ENCODE assay signal across 25 cellular contexts in the genomic region with DNA sequence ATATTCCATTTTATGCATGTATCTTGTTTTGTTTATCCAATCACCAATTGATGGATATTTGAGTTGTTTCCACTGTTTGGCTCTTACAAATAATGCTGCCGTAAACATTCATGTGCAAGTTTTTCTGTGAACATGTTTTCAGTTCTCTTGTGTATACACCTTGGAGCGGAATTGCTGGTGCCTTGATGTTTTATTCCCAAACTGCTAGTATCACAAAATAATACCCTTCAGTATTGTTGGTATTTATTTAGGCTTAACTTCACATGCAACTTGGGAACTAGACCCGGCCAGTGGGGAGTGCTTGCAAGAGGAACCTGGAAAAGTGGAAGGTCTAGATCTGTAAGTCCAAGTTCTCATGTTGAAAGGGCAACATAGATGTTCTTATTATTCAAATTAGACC.
A peak's percentile ranks its signal among the peaks of the same experiment; 100 is the strongest.
DNase-seq lines count a peak whose midpoint lies in the region; ATAC-seq and TF ChIP-seq lines count a peak whose summit lies in the region.
"Had no signal": no experiment of that assay in that cellular context is flagged by ENCODE, and none has a peak within 500 bp of the region (broad histone marks: within the 10 kb centered on the region; RNA-seq: fewer than 3 reads in every experiment).

No MANE protein-coding gene starts in this region.

- no peaks in the 10 kb centered on the region for H3K36me3 Mint-ChIP-seq in activated CD4-positive, alpha-beta T cell treated with anti-CD3 and anti-CD28 coated beads, Interleukin-2, amount 10 ng/mL, durations not matched to agents 7 days and 5 days (ENCODE audit: low read depth)
- H3K36me3 Mint-ChIP-seq: CD14-positive monocyte; CD4-positive, alpha-beta memory T cell; CD4-positive, CD25-positive, alpha-beta regulatory T cell had no signal

- H3K27me3 ChIP-seq in BE2C (no peaks in the 10 kb centered on the region), RWPE2 (ENCODE audit: insufficient read depth, poor library complexity, severe bottlenecking) (no peaks in the 10 kb centered on the region), osteoblast (ENCODE audit: insufficient read depth, low read length) (no peaks in the 10 kb centered on the region)
- H3K27me3 ChIP-seq: BLaER1 had no signal

- H3K36me3 ChIP-seq in BE2C (no peaks in the 10 kb centered on the region), RWPE2 (ENCODE audit: low read depth) (no peaks in the 10 kb centered on the region), osteoblast (ENCODE audit: insufficient read depth, low read length) (no peaks in the 10 kb centered on the region)
- H3K36me3 ChIP-seq: BLaER1 had no signal

- peaks cover 6% of the 10 kb centered on the region for H3K4me1 Mint-ChIP-seq in activated CD4-positive, alpha-beta T cell treated with anti-CD3 and anti-CD28 coated beads, Interleukin-2, amount 10 ng/mL, durations not matched to agents 7 days and 5 days
- H3K4me1 Mint-ChIP-seq: CD14-positive monocyte had no signal

- POLR2A ChIA-PET in activated CD4-positive, alpha-beta T cell treated with anti-CD3 and anti-CD28 coated beads, Interleukin-2, amount 10 ng/mL, durations not matched to agents 7 days and 5 days (lab: Charles Lee): no interaction called here

- H3K4me1 ChIP-seq in BE2C (peaks cover 6% of the 10 kb centered on the region; the same call in 1 of the 2 replicates), RWPE2 (ENCODE audit: insufficient read depth, poor library complexity, severe bottlenecking) (no peaks in the 10 kb centered on the region), osteoblast (ENCODE audit: insufficient read depth, low read length) (no peaks in the 10 kb centered on the region)

- H2AFZ ChIP-seq in osteoblast (ENCODE audit: low read length): no peak overlapping the region

- no peaks in the 10 kb centered on the region for H4K20me1 ChIP-seq in osteoblast (ENCODE audit: insufficient read depth, low read length)
- H4K20me1 ChIP-seq: BLaER1 had no signal

- H3K9me3 Mint-ChIP-seq in activated CD4-positive, alpha-beta T cell treated with anti-CD3 and anti-CD28 coated beads, Interleukin-2, amount 10 ng/mL, durations not matched to agents 7 days and 5 days: no peaks in the 10 kb centered on the region

- TF ChIP-seq CTCF in BE2C (IDR thresholded peaks at IDR 0.05; ENCODE audit: low read depth, low read length) (no peak), RWPE2 (IDR thresholded peaks at IDR 0.05; ENCODE audit: poor library complexity, severe bottlenecking) (no peak), osteoblast (IDR thresholded peaks at IDR 0.05; ENCODE audit: extremely low read depth, low read depth, low read length) (no peak)

- CTCF ChIA-PET in activated CD4-positive, alpha-beta T cell treated with anti-CD3 and anti-CD28 coated beads, Interleukin-2, amount 10 ng/mL, durations not matched to agents 7 days and 5 days (lab: Charles Lee): no interaction called here

- H3K4me2 ChIP-seq in osteoblast (ENCODE audit: insufficient read depth, low read length): no peak overlapping the region
- H3K4me2 ChIP-seq: A549, BLaER1 had no signal

- no peak overlapping the region for H3K27ac Mint-ChIP-seq in activated CD4-positive, alpha-beta T cell treated with anti-CD3 and anti-CD28 coated beads, Interleukin-2, amount 10 ng/mL, durations not matched to agents 7 days and 5 days
- H3K27ac Mint-ChIP-seq: B cell; CD14-positive monocyte; CD4-positive, alpha-beta memory T cell; CD4-positive, CD25-positive, alpha-beta regulatory T cell; CD8-positive, alpha-beta memory T cell had no signal

- DNase-seq in DMS53 (lab: John Stamatoyannopoulos, UW): peak; percentile 18
- DNase-seq in DMS53 treated with DMSO at 0.1 percent for 48 hours (lab: John Stamatoyannopoulos, UW; ENCODE audit: unreplicated experiment): no peak
- peak; percentile 0 for DNase-seq in BE2C
- peak; percentile 7 for DNase-seq in RWPE2 (ENCODE audit: low spot score)
- DNase-seq in osteoblast (ENCODE audit: insufficient read length, low spot score, missing footprints): peak; percentile 51
- no peak for DNase-seq in activated CD4-positive, alpha-beta T cell treated with anti-CD3 and anti-CD28 coated beads, Interleukin-2, amount 10 ng/mL, durations not matched to agents 7 days and 5 days
- DNase-seq in NCI-H524 (lab: John Stamatoyannopoulos, UW): no peak
- DNase-seq: AML-193; C1 segment of cervical spinal cord; CD4-positive, alpha-beta memory T cell; CD4-positive, CD25-positive, alpha-beta regulatory T cell; CD8-positive, alpha-beta memory T cell; COR-L47; DMS 273 treated with DMSO at 0.1 percent for 48 hours; DMS153; DMS79; DND-41; EL; GDM1 had no signal

- H3K79me2 ChIP-seq in osteoblast (ENCODE audit: insufficient read depth, low read length): no peaks in the 10 kb centered on the region

- H3K4me3 ChIP-seq in BE2C (ENCODE audit: low read depth, low read length) (no peak overlapping the region), RWPE2 (ENCODE audit: severe bottlenecking) (no peak overlapping the region), osteoblast (ENCODE audit: insufficient read depth, low read length) (no peak overlapping the region)
- H3K4me3 ChIP-seq: A549, BLaER1, GM12878 had no signal

- H3K4me3 Mint-ChIP-seq in activated CD4-positive, alpha-beta T cell treated with anti-CD3 and anti-CD28 coated beads, Interleukin-2, amount 10 ng/mL, durations not matched to agents 7 days and 5 days: no peak overlapping the region
- H3K4me3 Mint-ChIP-seq: B cell; CD14-positive monocyte; CD4-positive, alpha-beta memory T cell; CD4-positive, CD25-positive, alpha-beta regulatory T cell; CD8-positive, alpha-beta memory T cell had no signal

- no peak for ATAC-seq in RWPE2 (ENCODE audit: low read depth)
- ATAC-seq: A549, GM12878 had no signal

- no peak overlapping the region for H3K27ac ChIP-seq in RWPE2 (ENCODE audit: poor library complexity, severe bottlenecking)
- no peak overlapping the region for H3K27ac ChIP-seq in osteoblast (ENCODE audit: low read depth, low read length)
- H3K27ac ChIP-seq: 22Rv1, A549, BLaER1 had no signal

- H3K9me3 ChIP-seq in BE2C (no peaks in the 10 kb centered on the region), RWPE2 (ENCODE audit: severe bottlenecking) (no peaks in the 10 kb centered on the region), osteoblast (ENCODE audit: low read depth, low read length) (no peaks in the 10 kb centered on the region)
- H3K9me3 ChIP-seq: BLaER1 had no signal

- H3K27me3 Mint-ChIP-seq in activated CD4-positive, alpha-beta T cell treated with anti-CD3 and anti-CD28 coated beads, Interleukin-2, amount 10 ng/mL, durations not matched to agents 7 days and 5 days: no peaks in the 10 kb centered on the region
- H3K27me3 Mint-ChIP-seq: B cell; CD4-positive, CD25-positive, alpha-beta regulatory T cell had no signal

Comparison
In these comparisons a context has a peak if more than half of its experiments do, and no peak if none do; other contexts are left out.
1. DNase-seq: peak in DMS53 (single experiment), BE2C (single experiment), RWPE2 (single experiment) and osteoblast (single experiment); none in DMS53 treated with DMSO at 0.1 percent for 48 hours (single experiment), activated CD4-positive, alpha-beta T cell treated with anti-CD3 and anti-CD28 coated beads, Interleukin-2, amount 10 ng/mL, durations not matched to agents 7 days and 5 days (single experiment) and NCI-H524 (0 of 2).